In the genomic region with DNA sequence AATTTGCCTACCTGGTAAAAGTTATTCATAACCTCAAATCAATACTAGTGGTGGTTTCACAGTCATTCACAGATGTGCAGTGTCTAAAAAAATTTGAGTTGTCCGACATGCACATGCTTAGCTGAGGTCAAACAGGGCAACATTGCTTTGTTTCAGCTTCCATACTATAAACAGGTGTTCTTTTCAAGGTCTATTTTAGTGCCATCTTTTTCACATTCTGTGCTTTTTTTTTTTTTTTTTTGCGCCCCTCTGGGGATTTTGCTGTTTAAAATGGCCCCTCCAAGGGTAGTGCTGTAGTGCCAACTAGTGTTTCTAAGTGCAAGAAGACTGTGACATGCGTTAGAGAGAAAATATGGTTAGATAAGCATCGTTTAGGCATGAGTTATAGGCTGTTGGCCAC, we compare ENCODE assay signal across 11 cellular contexts. TPM values are rescaled to one million over a fixed set of nuclear protein-coding genes. Genes with fewer than 3 reads are reported as not detected.
DNase-seq lines count a peak whose midpoint lies in the region; ATAC-seq and TF ChIP-seq lines count a peak whose summit lies in the region.
"Had no signal": no experiment of that assay in that cellular context is flagged by ENCODE, and none has a peak within 500 bp of the region (broad histone marks: within the 10 kb centered on the region; RNA-seq: fewer than 3 reads in every experiment).

No MANE protein-coding gene starts in this region.

- peaks cover 46% of the 10 kb centered on the region for H3K36me3 ChIP-seq in osteoblast (ENCODE audit: insufficient read depth, low read length)
- peaks cover 0 to 94% of the 10 kb centered on the region in 2 donors for H3K36me3 ChIP-seq in gastroesophageal sphincter

- H3K4me1 ChIP-seq in osteoblast (ENCODE audit: insufficient read depth, low read length) (no peaks in the 10 kb centered on the region), gastroesophageal sphincter (no peaks in the 10 kb centered on the region)
- H3K4me1 ChIP-seq: left lung, vagina had no signal

- ATAC-seq in GM19043 (IDR thresholded peaks at IDR 0.05; ENCODE audit: low read depth, unreplicated experiment) (peak; percentile 96), HG02642 (IDR thresholded peaks at IDR 0.05; ENCODE audit: poor library complexity, unreplicated experiment) (peak; percentile 96), HG03457 (IDR thresholded peaks at IDR 0.05; ENCODE audit: unreplicated experiment) (peak; percentile 77), gastroesophageal sphincter (no peak)
- ATAC-seq: left lung had no signal

- TF ChIP-seq POLR2A in gastroesophageal sphincter (IDR thresholded peaks at IDR 0.05), result no peak

- no peaks in the 10 kb centered on the region for H3K27me3 ChIP-seq in osteoblast (ENCODE audit: insufficient read depth, low read length)
- H3K27me3 ChIP-seq in gastroesophageal sphincter, result no peaks in the 10 kb centered on the region
- H3K27me3 ChIP-seq: brain microvascular endothelial cell, left lung, vagina had no signal

- peaks cover 70% of the 10 kb centered on the region for H3K79me2 ChIP-seq in osteoblast (ENCODE audit: insufficient read depth, low read length)

- H2AFZ ChIP-seq in osteoblast (ENCODE audit: low read length), result no peak overlapping the region

- no peak overlapping the region for H3K27ac ChIP-seq in osteoblast (ENCODE audit: low read depth, low read length)
- H3K27ac ChIP-seq in gastroesophageal sphincter, result no peak overlapping the region
- H3K27ac ChIP-seq: brain microvascular endothelial cell, left lung, vagina had no signal

- peaks cover 11% of the 10 kb centered on the region for H4K20me1 ChIP-seq in osteoblast (ENCODE audit: insufficient read depth, low read length)

- TF ChIP-seq EP300 in gastroesophageal sphincter (IDR thresholded peaks at IDR 0.05), result no peak

- DNase-seq in GM10266 (ENCODE audit: extremely low spot score), result no peak
- DNase-seq in osteoblast (ENCODE audit: insufficient read length, low spot score, missing footprints), result no peak
- DNase-seq in activated CD4-positive, alpha-beta T cell treated with anti-CD3 and anti-CD28 coated beads, Interleukin-2, amount 50 U/mL, for 48 hours, result no peak
- DNase-seq in iPS-NIHi11 (ENCODE audit: low spot score), result no peak
- DNase-seq: brain microvascular endothelial cell, left lung had no signal

- H3K4me3 ChIP-seq in osteoblast (ENCODE audit: insufficient read depth, low read length) (no peak overlapping the region), gastroesophageal sphincter (no peak overlapping the region)
- H3K4me3 ChIP-seq: left lung, vagina had no signal

- 62 to 84% methylated on average over 3 to 4 of the region's 4 CpGs for WGBS in gastroesophageal sphincter (ENCODE audit: low coverage in 1 of 2), 2 donors

- H3K4me2 ChIP-seq in osteoblast (ENCODE audit: insufficient read depth, low read length), result no peak overlapping the region

- H3K9me3 ChIP-seq in osteoblast (ENCODE audit: low read depth, low read length) (no peaks in the 10 kb centered on the region), gastroesophageal sphincter (no peaks in the 10 kb centered on the region)
- H3K9me3 ChIP-seq: left lung, vagina had no signal

- peak; percentile 25 for TF ChIP-seq CTCF in GM10266 (IDR thresholded peaks at IDR 0.05; ENCODE audit: control insufficient read depth, insufficient read depth, low read depth, missing control alignments)
- no peak for TF ChIP-seq CTCF in osteoblast (IDR thresholded peaks at IDR 0.05; ENCODE audit: extremely low read depth, low read depth, low read length)
- TF ChIP-seq CTCF in gastroesophageal sphincter (IDR thresholded peaks at IDR 0.05), result no peak

RNA-seq across cellular contexts. Expression of a gene that starts 14.5 kb away (rescaled TPM):
- total RNA-seq in osteoblast, result 55.4 and 61.9 TPM in 2 replicates
- 10 to 100 TPM; 57.3 to 83.4 (median 68.2) TPM for total RNA-seq in gastroesophageal sphincter

RNA-seq across cellular contexts. Expression of a gene that starts 20.3 kb away (rescaled TPM):
- total RNA-seq in osteoblast, result 39.1 and 50.4 TPM in 2 replicates
- total RNA-seq in gastroesophageal sphincter, result 10 to 100 TPM; 13.6 to 23.4 (median 18.6) TPM
